ENCODE assay signal across 2 cellular contexts in genomic region chr6:40377173-40377806, GRCh38.
TF ChIP-seq lines count a peak whose summit lies in the region.

No MANE protein-coding gene starts in this region.

TF ChIP-seq in IMR-90, 13 proteins besides CTCF, POLR2A, EP300 and RAD21:
- no peak for TF ChIP-seq MXI1 (IDR thresholded peaks at IDR 0.05; ENCODE audit: borderline replicate concordance, low read depth, low read length)
- TF ChIP-seq CEBPB (IDR thresholded peaks at IDR 0.05; ENCODE audit: low read depth, low read length) = peak; percentile 24; the same call in 1 of the 2 replicates

TF ChIP-seq in H1, 55 proteins besides CTCF, POLR2A, EP300 and RAD21:
- TF ChIP-seq RFX5 (IDR thresholded peaks at IDR 0.05; ENCODE audit: borderline replicate concordance, low read depth, low read length) = peak; percentile 58; the same call in 1 of the 2 replicates
- TF ChIP-seq CBX5 (IDR thresholded peaks at IDR 0.05; ENCODE audit: low read depth, low read length) = no peak
- TF ChIP-seq CBX8 (IDR thresholded peaks at IDR 0.05; ENCODE audit: borderline replicate concordance, low read depth, low read length) = no peak
- TF ChIP-seq CEBPB (IDR thresholded peaks at IDR 0.05; ENCODE audit: low read depth, low read length) = 0 out of 2 replicates have a peak, but pooled peaks have one; percentile 8
- no peak for TF ChIP-seq SAP30 (IDR thresholded peaks at IDR 0.05; ENCODE audit: insufficient read depth, insufficient replicate concordance, low read length)
- no peak for TF ChIP-seq POU5F1 (IDR thresholded peaks at IDR 0.05; ENCODE audit: low read depth, low read length)
- TF ChIP-seq KDM4A (IDR thresholded peaks at IDR 0.05; ENCODE audit: low read depth, low read length, severe bottlenecking) = no peak
- TF ChIP-seq CHD1 (IDR thresholded peaks at IDR 0.05; ENCODE audit: low read depth, low read length) = no peak
- no peak for TF ChIP-seq HDAC2 (IDR thresholded peaks at IDR 0.05; ENCODE audit: borderline replicate concordance in 1 of 2, low read depth in 2 of 2, low read length in 2 of 2)
